14 cellular contexts compared by ENCODE assay signal in genomic region chr1:117346206-117346928, GRCh38. TPM values are rescaled to one million over a fixed set of nuclear protein-coding genes. Genes with fewer than 3 reads are reported as not detected.
DNase-seq lines count a peak whose midpoint lies in the region; ATAC-seq and TF ChIP-seq lines count a peak whose summit lies in the region.
"Had no signal": no experiment of that assay in that cellular context is flagged by ENCODE, and none has a peak within 500 bp of the region (broad histone marks: within the 10 kb centered on the region; RNA-seq: fewer than 3 reads in every experiment).

No MANE protein-coding gene starts in this region.

- no peak overlapping the region for H3K27ac Mint-ChIP-seq in activated T-cell treated with anti-CD3 and anti-CD28 coated beads, Interleukin-2, amount 50 U/mL, for 72 hours
- H3K27ac Mint-ChIP-seq in activated T-cell treated with anti-CD3 and anti-CD28 coated beads, Interleukin-2, amount 50 U/mL, for 24 hours = no peak overlapping the region
- H3K27ac Mint-ChIP-seq in T-cell (peak overlapping the region in 1 of 2 donors; percentile 51), neural progenitor cell (no peak overlapping the region)
- H3K27ac Mint-ChIP-seq in CD8-positive, alpha-beta T cell = no peak overlapping the region
- H3K27ac Mint-ChIP-seq: B cell had no signal

- H4K20me1 ChIP-seq in neural progenitor cell (ENCODE audit: low read depth) = no peaks in the 10 kb centered on the region

- H3K4me3 ChIP-seq in neural progenitor cell = no peak overlapping the region
- no peak overlapping the region for H3K4me3 ChIP-seq in CD8-positive, alpha-beta T cell (ENCODE audit: low read depth, low read length)

- intact Hi-C loops in CD8-positive, alpha-beta T cell (cut with DNase I, micrococcal nuclease) = loop anchor here in 1 of 2 experiments (2.0 kb wide), 1 partner anchor 18 kb away; no protein-coding TSS in a partner anchor

- H3K27ac ChIP-seq in neural progenitor cell = no peak overlapping the region
- H3K27ac ChIP-seq in CD8-positive, alpha-beta T cell (ENCODE audit: low read depth, low read length) = no peak overlapping the region

- peak; percentile 90 for ATAC-seq in activated T-cell treated with anti-CD3 and anti-CD28 coated beads, Interleukin-2, amount 50 U/mL, for 72 hours (replicated peaks in 1 of 2)
- ATAC-seq in T-cell (replicated peaks in 1 of 4) = peak in 3 of 4 experiments; percentile 65 to 73 (median 70)
- ATAC-seq in CD8-positive, alpha-beta T cell = no peak
- ATAC-seq in HG03139 (IDR thresholded peaks at IDR 0.05; ENCODE audit: unreplicated experiment) = no peak

- no peak overlapping the region for H3K9ac ChIP-seq in neural progenitor cell

- H3K9me3 Mint-ChIP-seq in activated T-cell treated with anti-CD3 and anti-CD28 coated beads, Interleukin-2, amount 50 U/mL, for 72 hours = no peaks in the 10 kb centered on the region
- no peaks in the 10 kb centered on the region for H3K9me3 Mint-ChIP-seq in activated T-cell treated with anti-CD3 and anti-CD28 coated beads, Interleukin-2, amount 50 U/mL, for 24 hours
- no peaks in the 10 kb centered on the region for H3K9me3 Mint-ChIP-seq in T-cell
- H3K9me3 Mint-ChIP-seq in neural progenitor cell = no peaks in the 10 kb centered on the region
- H3K9me3 Mint-ChIP-seq in CD8-positive, alpha-beta T cell = no peaks in the 10 kb centered on the region

- POLR2A ChIA-PET in T-cell (lab: Charles Lee) = no interaction called here
- POLR2A ChIA-PET in CD8-positive, alpha-beta T cell (lab: Charles Lee) = no interaction called here

- peaks cover 4% of the 10 kb centered on the region for H3K27me3 ChIP-seq in neural progenitor cell
- no peaks in the 10 kb centered on the region for H3K27me3 ChIP-seq in CD8-positive, alpha-beta T cell (ENCODE audit: insufficient read depth, low read length)

- no peaks in the 10 kb centered on the region for H3K36me3 Mint-ChIP-seq in activated T-cell treated with anti-CD3 and anti-CD28 coated beads, Interleukin-2, amount 50 U/mL, for 72 hours (ENCODE audit: insufficient read depth in 2 of 2)
- no peaks in the 10 kb centered on the region for H3K36me3 Mint-ChIP-seq in activated T-cell treated with anti-CD3 and anti-CD28 coated beads, Interleukin-2, amount 50 U/mL, for 24 hours (ENCODE audit: low read depth)
- H3K36me3 Mint-ChIP-seq in T-cell (no peaks in the 10 kb centered on the region), neural progenitor cell (no peaks in the 10 kb centered on the region)
- H3K36me3 Mint-ChIP-seq in CD8-positive, alpha-beta T cell = no peaks in the 10 kb centered on the region

- H3F3A ChIP-seq in neural progenitor cell (ENCODE audit: low read depth) = peaks cover 7% of the 10 kb centered on the region

- DNase-seq in activated T-cell treated with anti-CD3 and anti-CD28 coated beads, Interleukin-2, amount 50 U/mL, for 72 hours = peak in 1 of 2 donors; percentile 27
- no peak for DNase-seq in activated T-cell treated with anti-CD3 and anti-CD28 coated beads, Interleukin-2, amount 50 U/mL, for 24 hours
- peak; percentile 70 for DNase-seq in HT1080 (ENCODE audit: low read depth)
- no peak for DNase-seq in T-cell
- DNase-seq in neural progenitor cell (ENCODE audit: low spot score) = no peak
- DNase-seq in SW 1271 (lab: John Stamatoyannopoulos, UW) = no peak
- no peak for DNase-seq in CD8-positive, alpha-beta T cell
- DNase-seq: anterior cingulate cortex, GDM1, Karpas-422, kidney, T1000 had no signal

- H3K27me3 Mint-ChIP-seq in activated T-cell treated with anti-CD3 and anti-CD28 coated beads, Interleukin-2, amount 50 U/mL, for 72 hours (ENCODE audit: low read depth) = no peaks in the 10 kb centered on the region
- H3K27me3 Mint-ChIP-seq in activated T-cell treated with anti-CD3 and anti-CD28 coated beads, Interleukin-2, amount 50 U/mL, for 24 hours = no peaks in the 10 kb centered on the region
- peaks cover 0 to 3% of the 10 kb centered on the region in 2 donors for H3K27me3 Mint-ChIP-seq in T-cell
- peaks cover 2% of the 10 kb centered on the region for H3K27me3 Mint-ChIP-seq in neural progenitor cell (ENCODE audit: insufficient read depth, low read depth)
- no peaks in the 10 kb centered on the region for H3K27me3 Mint-ChIP-seq in CD8-positive, alpha-beta T cell (ENCODE audit: low read depth)

- H3K4me1 Mint-ChIP-seq in activated T-cell treated with anti-CD3 and anti-CD28 coated beads, Interleukin-2, amount 50 U/mL, for 72 hours (ENCODE audit: low read depth) = peaks cover 18% of the 10 kb centered on the region
- H3K4me1 Mint-ChIP-seq in activated T-cell treated with anti-CD3 and anti-CD28 coated beads, Interleukin-2, amount 50 U/mL, for 24 hours (ENCODE audit: low read depth) = peaks cover 20% of the 10 kb centered on the region
- H3K4me1 Mint-ChIP-seq in T-cell (peaks cover 15 to 22% (median 22%) of the 10 kb centered on the region in 3 donors), neural progenitor cell (peaks cover 6% of the 10 kb centered on the region)
- peaks cover 8% of the 10 kb centered on the region for H3K4me1 Mint-ChIP-seq in CD8-positive, alpha-beta T cell (ENCODE audit: low read depth)

- no peaks in the 10 kb centered on the region for H3K79me2 ChIP-seq in neural progenitor cell (ENCODE audit: low read depth)

- H3K9me3 ChIP-seq in neural progenitor cell (ENCODE audit: low read depth) = no peaks in the 10 kb centered on the region
- H3K9me3 ChIP-seq in CD8-positive, alpha-beta T cell (ENCODE audit: low read length) = no peaks in the 10 kb centered on the region

- H2AFZ ChIP-seq in neural progenitor cell (replicated peaks) = no peak overlapping the region

- peaks cover 27% of the 10 kb centered on the region for H3K4me1 ChIP-seq in neural progenitor cell
- no peaks in the 10 kb centered on the region for H3K4me1 ChIP-seq in CD8-positive, alpha-beta T cell (ENCODE audit: insufficient read depth, low read length)

- H3K4me2 ChIP-seq in neural progenitor cell = peak overlapping the region; percentile 59

- TF ChIP-seq CTCF in neural progenitor cell (IDR thresholded peaks at IDR 0.05) = no peak
- no peak for TF ChIP-seq CTCF in CD8-positive, alpha-beta T cell (IDR thresholded peaks at IDR 0.05)

- CTCF ChIA-PET in T-cell (lab: Charles Lee) = interaction anchor here in 1 of 2 donors (0.7 kb wide), 1 partner anchor 24 kb away, joined by 3 read pairs; no protein-coding TSS in a partner anchor
- CTCF ChIA-PET in CD8-positive, alpha-beta T cell (lab: Charles Lee) = interaction anchor here (1.6 kb wide), 1 partner anchor 11 kb away, joined by 4 read pairs; no protein-coding TSS in a partner anchor

- no peaks in the 10 kb centered on the region for H3K36me3 ChIP-seq in neural progenitor cell
- H3K36me3 ChIP-seq in CD8-positive, alpha-beta T cell (ENCODE audit: insufficient read depth, low read length) = no peaks in the 10 kb centered on the region

- peak overlapping the region in 1 of 2 donors; percentile 17 for H3K4me3 Mint-ChIP-seq in activated T-cell treated with anti-CD3 and anti-CD28 coated beads, Interleukin-2, amount 50 U/mL, for 72 hours
- H3K4me3 Mint-ChIP-seq in activated T-cell treated with anti-CD3 and anti-CD28 coated beads, Interleukin-2, amount 50 U/mL, for 24 hours = no peak overlapping the region
- H3K4me3 Mint-ChIP-seq in T-cell (no peak overlapping the region), neural progenitor cell (no peak overlapping the region)
- H3K4me3 Mint-ChIP-seq in CD8-positive, alpha-beta T cell = no peak overlapping the region
- H3K4me3 Mint-ChIP-seq: B cell had no signal

RNA-seq across cellular contexts. Expression of gene MAN1A2, which starts 20.9 kb away (rescaled TPM):
- total RNA-seq in activated T-cell treated with anti-CD3 and anti-CD28 coated beads, Interleukin-2, amount 50 U/mL, for 72 hours = 10 to 100 TPM; 27.6 to 29.1 TPM
- 21.4 and 28.6 TPM in 2 replicates for total RNA-seq in HT1080 (2014; rRNA removed; shearing (Covaris generic))
- polyA plus RNA-seq in HT1080 (2015; cell fraction: cytosol; rRNA removed) = 18.7 and 24.4 TPM in 2 replicates
- 19.8 and 23.5 TPM in 2 replicates for polyA plus RNA-seq in HT1080 (2015; cell fraction: nucleus; rRNA removed)
- total RNA-seq in T-cell (10 to 100 TPM; 43.3 to 64.4 (median 51.4) TPM), neural progenitor cell (ENCODE audit: low replicate concordance) (20.0 and 28.6 TPM in 2 replicates)
- total RNA-seq in CD8-positive, alpha-beta T cell = 10 to 100 TPM; 46.5 to 49.3 TPM

Comparison
In these comparisons a context has a peak if more than half of its experiments do, and no peak if none do; other contexts are left out.
1. ATAC-seq: peak in activated T-cell treated with anti-CD3 and anti-CD28 coated beads, Interleukin-2, amount 50 U/mL, for 72 hours (2 of 2) and T-cell (3 of 4); none in CD8-positive, alpha-beta T cell (single experiment) and HG03139 (single experiment).